Comparison of ENCODE assay signal across 15 cellular contexts in the genomic region with DNA sequence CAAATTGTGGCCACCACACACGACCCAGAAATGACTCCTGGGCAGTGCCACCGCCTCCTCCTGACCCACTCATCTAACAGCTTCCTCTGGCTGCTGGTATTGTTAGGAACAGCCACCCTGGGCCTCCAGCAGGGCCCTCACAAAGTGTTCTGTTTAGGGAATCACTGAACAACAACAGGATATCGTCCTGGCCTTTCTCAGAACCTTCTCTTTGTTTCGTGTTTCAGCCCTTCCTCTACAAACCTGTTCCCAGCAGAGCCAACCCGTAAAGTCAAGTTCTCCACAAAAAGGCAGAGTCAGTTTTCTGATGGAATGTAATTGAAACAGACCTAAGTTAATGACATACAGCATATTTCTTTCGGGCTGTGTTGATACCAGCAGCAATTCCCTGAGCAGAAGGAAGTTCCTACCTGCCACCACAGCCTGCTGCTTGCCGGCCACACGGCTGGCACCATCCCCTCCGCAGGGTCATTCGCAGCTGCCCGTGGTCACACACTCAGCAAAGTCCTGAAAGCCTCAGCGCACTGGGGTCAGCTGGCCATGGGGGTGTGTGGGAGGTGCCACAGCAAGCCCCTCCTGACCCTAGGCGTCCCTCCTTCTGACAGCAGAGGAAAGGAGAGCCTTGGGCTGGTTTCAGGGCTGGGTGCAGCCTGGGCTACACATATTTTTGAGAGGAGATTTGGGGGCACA.
A peak's percentile ranks its signal among the peaks of the same experiment; 100 is the strongest.
DNase-seq lines count a peak whose midpoint lies in the region; ATAC-seq and TF ChIP-seq lines count a peak whose summit lies in the region.
"Had no signal": no experiment of that assay in that cellular context is flagged by ENCODE, and none has a peak within 500 bp of the region (broad histone marks: within the 10 kb centered on the region; RNA-seq: fewer than 3 reads in every experiment).

No MANE protein-coding gene starts in this region.

- H3F3A ChIP-seq in GM23338 (replicated peaks; ENCODE audit: low read depth), result no peaks in the 10 kb centered on the region

- no peaks in the 10 kb centered on the region; the same call in 1 of the 2 replicates for H3K9me3 ChIP-seq in SJSA1 (replicated peaks)
- no peaks in the 10 kb centered on the region for H3K9me3 ChIP-seq in psoas muscle
- H3K9me3 ChIP-seq: Caco-2, SK-N-SH had no signal

- H3K27ac Mint-ChIP-seq in GM23338, result no peak overlapping the region
- H3K27ac Mint-ChIP-seq: activated CD8-positive, alpha-beta T cell treated with anti-CD3 and anti-CD28 coated beads, Interleukin-2, amount 10 ng/mL, durations not matched to agents 7 days and 5 days; stimulated activated naive CD8-positive, alpha-beta T cell treated with anti-CD3 and anti-CD28 coated beads, Interleukin-15, amount 100 ng/mL, for 72 hours had no signal

- H3K27ac ChIP-seq in GM23338 (ENCODE audit: low read depth) (no peak overlapping the region), SJSA1 (peak overlapping the region; percentile 94), psoas muscle (peak overlapping the region; percentile 4)

- H3K4me2 ChIP-seq in GM23338, result no peak overlapping the region
- H3K4me2 ChIP-seq: SK-N-SH had no signal

- peaks cover 10% of the 10 kb centered on the region for H3K4me1 Mint-ChIP-seq in GM23338
- H3K4me1 Mint-ChIP-seq: stimulated activated naive CD8-positive, alpha-beta T cell treated with anti-CD3 and anti-CD28 coated beads, Interleukin-15, amount 100 ng/mL, for 72 hours had no signal

- H2AFZ ChIP-seq in GM23338, result peak overlapping the region; percentile 5; the same call in 1 of the 2 replicates

- H3K36me3 ChIP-seq in GM23338 (ENCODE audit: insufficient read depth) (no peaks in the 10 kb centered on the region), SJSA1 (no peaks in the 10 kb centered on the region), psoas muscle (ENCODE audit: insufficient read depth in 1 of 2, low read depth in 1 of 2) (no peaks in the 10 kb centered on the region)

- no peaks in the 10 kb centered on the region for H4K20me1 ChIP-seq in GM23338 (replicated peaks; ENCODE audit: insufficient read depth)

- TF ChIP-seq CTCF in GM23338 (conservative IDR thresholded peaks at IDR 0.05; ENCODE audit: low read depth in 2 of 2) (no peak), psoas muscle (IDR thresholded peaks at IDR 0.05) (no peak)

- no peaks in the 10 kb centered on the region for H3K9me3 Mint-ChIP-seq in GM23338
- H3K9me3 Mint-ChIP-seq: stimulated activated naive CD8-positive, alpha-beta T cell treated with anti-CD3 and anti-CD28 coated beads, Interleukin-15, amount 100 ng/mL, for 72 hours had no signal

- intact Hi-C loops in psoas muscle (cut with DNase I) (no loop called here), posterior cingulate gyrus (cut with DNase I) (no loop called here)

- no peaks in the 10 kb centered on the region for H3K36me3 Mint-ChIP-seq in GM23338 (ENCODE audit: low read depth)

- H3K4me1 ChIP-seq in GM23338 (ENCODE audit: insufficient read depth), result 0 out of 2 replicates have a peak, but pooled peaks cover under 1% of the 10 kb centered on the region
- H3K4me1 ChIP-seq in SJSA1 (replicated peaks), result peaks cover 47% of the 10 kb centered on the region
- no peaks in the 10 kb centered on the region for H3K4me1 ChIP-seq in psoas muscle
- H3K4me1 ChIP-seq: Caco-2 had no signal

- H3K4me3 ChIP-seq in GM23338, result no peak overlapping the region
- H3K4me3 ChIP-seq in SJSA1, result no peak overlapping the region
- H3K4me3 ChIP-seq in psoas muscle, result no peak overlapping the region

- H3K27me3 ChIP-seq in GM23338 (ENCODE audit: insufficient read depth), result no peaks in the 10 kb centered on the region
- no peaks in the 10 kb centered on the region for H3K27me3 ChIP-seq in SJSA1 (replicated peaks)
- no peaks in the 10 kb centered on the region for H3K27me3 ChIP-seq in psoas muscle (ENCODE audit: insufficient read depth in 3 of 3, low read length in 2 of 3)

- ATAC-seq in GM23338, result peak; percentile 72
- peak; percentile 44 for ATAC-seq in left lobe of liver
- peak in 1 of 4 donors; percentile 44 for ATAC-seq in psoas muscle
- ATAC-seq in HG03571 (IDR thresholded peaks at IDR 0.05; ENCODE audit: unreplicated experiment), result no peak
- ATAC-seq: activated CD8-positive, alpha-beta T cell treated with anti-CD3 and anti-CD28 coated beads, Interleukin-2, amount 10 ng/mL, durations not matched to agents 7 days and 5 days; stimulated activated naive CD8-positive, alpha-beta T cell treated with anti-CD3 and anti-CD28 coated beads, Interleukin-15, amount 100 ng/mL, for 72 hours had no signal

- no peaks in the 10 kb centered on the region for H3K9me2 ChIP-seq in GM23338 (ENCODE audit: insufficient read depth)
- H3K9me2 ChIP-seq: SK-N-SH had no signal

- no peaks in the 10 kb centered on the region for H3K27me3 Mint-ChIP-seq in GM23338 (ENCODE audit: insufficient read depth, low read depth, poor library complexity)

- no peaks in the 10 kb centered on the region for H3K79me2 ChIP-seq in GM23338 (replicated peaks; ENCODE audit: insufficient read depth)

- 69 to 73% (median 73%) methylated on average over 13 of the region's 13 CpGs for WGBS in psoas muscle, 3 donors

- no peak for DNase-seq in GM23338 (ENCODE audit: low spot score)
- DNase-seq in SJSA1 (ENCODE audit: low read depth in 1 of 2, low spot score in 2 of 2), result peak; percentile 72 to 75
- peak; percentile 38 for DNase-seq in left lobe of liver (ENCODE audit: low spot score)
- no peak for DNase-seq in psoas muscle
- DNase-seq in stimulated activated CD4-positive, alpha-beta T cell treated with anti-CD3 and anti-CD28 coated beads, Interleukin-4, amount 100 ng/mL, for 24 hours, result no peak
- no peak for DNase-seq in HuH-7 (ENCODE audit: low spot score)
- no peak for DNase-seq in posterior cingulate gyrus
- DNase-seq: activated CD8-positive, alpha-beta T cell treated with anti-CD3 and anti-CD28 coated beads, Interleukin-2, amount 10 ng/mL, durations not matched to agents 7 days and 5 days; activated effector memory CD4-positive, alpha-beta T cell treated with Interleukin-2 at 50 U/mL for 16 hours; Caco-2; effector CD8-positive, alpha-beta T cell; GF-D8; stimulated activated naive CD8-positive, alpha-beta T cell treated with anti-CD3 and anti-CD28 coated beads, Interleukin-15, amount 100 ng/mL, for 72 hours had no signal

- no peak overlapping the region for H3K4me3 Mint-ChIP-seq in GM23338
- H3K4me3 Mint-ChIP-seq: activated CD8-positive, alpha-beta T cell treated with anti-CD3 and anti-CD28 coated beads, Interleukin-2, amount 10 ng/mL, durations not matched to agents 7 days and 5 days; stimulated activated naive CD8-positive, alpha-beta T cell treated with anti-CD3 and anti-CD28 coated beads, Interleukin-15, amount 100 ng/mL, for 72 hours had no signal

TF ChIP-seq in GM23338, 12 proteins besides CTCF, POLR2A, EP300 and RAD21:
- no peak for TF ChIP-seq JUNB (IDR thresholded peaks at IDR 0.05; ENCODE audit: unreplicated experiment)

Comparison
In these comparisons a context has a peak if more than half of its experiments do, and no peak if none do; other contexts are left out.
1. DNase-seq: peak in SJSA1 (2 of 2) and left lobe of liver (single experiment); none in GM23338 (single experiment), psoas muscle (0 of 2), stimulated activated CD4-positive, alpha-beta T cell treated with anti-CD3 and anti-CD28 coated beads, Interleukin-4, amount 100 ng/mL, for 24 hours (single experiment), HuH-7 (single experiment) and posterior cingulate gyrus (0 of 10).